ENCODE assay signal across 21 cellular contexts in the genomic region with DNA sequence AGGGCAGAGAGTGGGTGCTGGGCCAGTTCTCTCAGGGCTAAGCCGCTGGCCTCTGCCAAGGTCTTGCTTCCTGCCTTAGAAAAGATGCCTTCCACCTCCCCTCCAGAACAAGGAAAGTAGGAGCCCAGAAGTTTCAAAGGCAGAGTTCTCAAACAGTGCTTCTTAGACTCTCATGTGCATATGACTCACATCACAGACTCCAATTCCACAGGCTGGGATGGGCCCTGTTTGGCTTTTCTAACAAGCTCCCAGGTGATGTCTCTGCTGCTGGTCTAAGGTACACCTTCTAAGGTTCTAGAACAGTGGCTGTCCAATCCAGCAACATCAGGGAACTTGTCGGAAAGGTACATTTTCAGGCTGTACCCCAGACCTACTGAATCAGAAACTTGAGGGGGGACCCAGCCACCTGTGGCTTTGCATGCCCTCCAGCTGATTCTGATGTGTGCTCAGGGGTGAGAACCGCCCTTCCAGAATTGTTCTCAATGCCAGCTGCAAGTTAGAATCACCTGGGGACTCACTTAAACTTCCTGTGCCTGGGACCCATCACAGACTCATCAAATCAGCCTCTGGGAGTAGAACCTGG. TPM values are rescaled to one million over a fixed set of nuclear protein-coding genes. Genes with fewer than 3 reads are reported as not detected.
DNase-seq lines count a peak whose midpoint lies in the region; ATAC-seq and TF ChIP-seq lines count a peak whose summit lies in the region.
"Had no signal": no experiment of that assay in that cellular context is flagged by ENCODE, and none has a peak within 500 bp of the region (broad histone marks: within the 10 kb centered on the region; RNA-seq: fewer than 3 reads in every experiment).

No MANE protein-coding gene starts in this region.

- no TSS peak for BruUV-seq in Calu3 (replicated peaks; lab: Mats Ljungman, UMichigan)

- no peak overlapping the region for H3K4me3 Mint-ChIP-seq in Calu3 (ENCODE audit: low read depth, unreplicated experiment)
- H3K4me3 Mint-ChIP-seq: CD14-positive monocyte had no signal

- H3K4me1 ChIP-seq in iPS-15b (ENCODE audit: control insufficient read depth, insufficient read depth, low read length), result peaks cover 8% of the 10 kb centered on the region
- no peaks in the 10 kb centered on the region for H3K4me1 ChIP-seq in tibial artery
- H3K4me1 ChIP-seq: SJSA1 had no signal

- intact Hi-C loops in Calu3 (cut with micrococcal nuclease; ENCODE audit: unreplicated experiment) (no loop called here), tibial artery (cut with DNase I; ENCODE audit: low total_unique reads) (no loop called here)

- in situ Hi-C loops in SK-MEL-5 (cut with HindIII; ENCODE audit: low pct_unique_long_range_greater_than_20kb, low sequenced_read_pairs), result no loop called here

- H3K27me3 Mint-ChIP-seq in Calu3 (ENCODE audit: unreplicated experiment), result peaks cover 59% of the 10 kb centered on the region

- no peaks in the 10 kb centered on the region for H3K9me3 Mint-ChIP-seq in activated naive CD4-positive, alpha-beta T cell treated with anti-CD3 and anti-CD28 coated beads, Interleukin-2, amount 50 U/mL, for 72 hours
- no peaks in the 10 kb centered on the region for H3K9me3 Mint-ChIP-seq in Calu3 (ENCODE audit: low read depth, unreplicated experiment)
- H3K9me3 Mint-ChIP-seq: CD14-positive monocyte had no signal

- peak overlapping the region; percentile 24 for H3K9ac ChIP-seq in iPS-15b (ENCODE audit: low read depth, low read length)

- H3K27me3 ChIP-seq in iPS-15b (ENCODE audit: control insufficient read depth, insufficient read depth, low read length), result no peaks in the 10 kb centered on the region
- H3K27me3 ChIP-seq in tibial artery, result peaks cover 0 to 4% of the 10 kb centered on the region in 2 donors
- H3K27me3 ChIP-seq: SJSA1 had no signal

- peak; percentile 5 for DNase-seq in A172 (ENCODE audit: low spot score)
- peak; percentile 14 for DNase-seq in SK-MEL-5 (ENCODE audit: low read depth, low spot score)
- peak; percentile 27 for DNase-seq in midbrain (lab: John Stamatoyannopoulos, UW)
- DNase-seq in activated naive CD4-positive, alpha-beta T cell treated with anti-CD3 and anti-CD28 coated beads, Interleukin-2, amount 50 U/mL, for 72 hours (ENCODE audit: low spot score in 2 of 2), result no peak
- no peak for DNase-seq in NCI-H2029 treated with DMSO at 0.1 percent for 48 hours (lab: John Stamatoyannopoulos, UW)
- no peak for DNase-seq in Calu3
- DNase-seq in tibial artery, result no peak
- DNase-seq: 8988T, AML-193, DMS53, GDM1, MM.1S, NCI-H1048, NCI-H1436, NCI-H187 treated with DMSO at 0.1 percent for 48 hours, NCI-H82 had no signal

- H3K4me3 ChIP-seq in iPS-15b (ENCODE audit: low read depth, low read length), result no peak overlapping the region
- H3K4me3 ChIP-seq in tibial artery, result no peak overlapping the region
- H3K4me3 ChIP-seq: K562, SJSA1 had no signal

- H3K27ac Mint-ChIP-seq in activated naive CD4-positive, alpha-beta T cell treated with anti-CD3 and anti-CD28 coated beads, Interleukin-2, amount 50 U/mL, for 72 hours, result peak overlapping the region in 1 of 2 donors; percentile 33
- no peak overlapping the region for H3K27ac Mint-ChIP-seq in Calu3 (ENCODE audit: unreplicated experiment)
- H3K27ac Mint-ChIP-seq: CD14-positive monocyte had no signal

- no peaks in the 10 kb centered on the region for H3K9me3 ChIP-seq in iPS-15b (ENCODE audit: control insufficient read depth, insufficient read depth, low read length)
- no peaks in the 10 kb centered on the region for H3K9me3 ChIP-seq in tibial artery
- H3K9me3 ChIP-seq: SJSA1 had no signal

- H3K36me3 Mint-ChIP-seq in activated naive CD4-positive, alpha-beta T cell treated with anti-CD3 and anti-CD28 coated beads, Interleukin-2, amount 50 U/mL, for 72 hours, result no peaks in the 10 kb centered on the region
- H3K36me3 Mint-ChIP-seq in Calu3 (ENCODE audit: insufficient read depth, unreplicated experiment), result no peaks in the 10 kb centered on the region
- H3K36me3 Mint-ChIP-seq: CD14-positive monocyte had no signal

- no peaks in the 10 kb centered on the region for H3K36me3 ChIP-seq in iPS-15b (ENCODE audit: control insufficient read depth, insufficient read depth, low read length)
- H3K36me3 ChIP-seq in tibial artery, result no peaks in the 10 kb centered on the region
- H3K36me3 ChIP-seq: SJSA1 had no signal

- ATAC-seq in activated naive CD4-positive, alpha-beta T cell treated with anti-CD3 and anti-CD28 coated beads, Interleukin-2, amount 50 U/mL, for 72 hours, result no peak
- ATAC-seq: K562, Panc1 had no signal

- CTCF ChIA-PET in Calu3 (lab: Charles Lee), result interaction anchor here (0.6 kb wide), 1 partner anchor 24 kb away, joined by 3 read pairs; no protein-coding TSS in a partner anchor

- no peak overlapping the region for H3K27ac ChIP-seq in tibial artery
- H3K27ac ChIP-seq: SJSA1 had no signal

- H3K4me1 Mint-ChIP-seq in Calu3 (ENCODE audit: low read depth, unreplicated experiment), result no peaks in the 10 kb centered on the region
- H3K4me1 Mint-ChIP-seq: CD14-positive monocyte had no signal

- TF ChIP-seq CTCF in Calu3 (IDR thresholded peaks at IDR 0.05; ENCODE audit: unreplicated experiment) (no peak), tibial artery (IDR thresholded peaks at IDR 0.05) (no peak)

RNA-seq across cellular contexts. Expression of a gene that starts 33.6 kb away (rescaled TPM):
- total RNA-seq in A172 (2014; rRNA removed; shearing (Covaris generic)), result 79.2 and 117 TPM in 2 replicates
- total RNA-seq in SK-MEL-5 (2014; rRNA removed; shearing (Covaris generic)), result 99.7 and 102 TPM in 2 replicates
- 81.3 and 103 TPM in 2 replicates for polyA plus RNA-seq in SK-MEL-5 (2015; cell fraction: cytosol; rRNA removed)
- polyA plus RNA-seq in SK-MEL-5 (2015; cell fraction: nucleus; rRNA removed), result 82.1 and 105 TPM in 2 replicates
- 10 to 100 TPM; 28.0 to 59.2 TPM for total RNA-seq in activated naive CD4-positive, alpha-beta T cell treated with anti-CD3 and anti-CD28 coated beads, Interleukin-2, amount 50 U/mL, for 72 hours
- 52.7 and 60.5 TPM in 2 replicates for total RNA-seq in Calu3 (2022)

Comparison
In these comparisons a context has a peak if more than half of its experiments do, and no peak if none do; other contexts are left out.
1. DNase-seq: peak in A172 (single experiment), SK-MEL-5 (single experiment) and midbrain (single experiment); none in activated naive CD4-positive, alpha-beta T cell treated with anti-CD3 and anti-CD28 coated beads, Interleukin-2, amount 50 U/mL, for 72 hours (0 of 2), NCI-H2029 treated with DMSO at 0.1 percent for 48 hours (single experiment), Calu3 (single experiment) and tibial artery (0 of 2).